In genomic region chr5:142356716-142357468, GRCh38 we compare ENCODE assay signal across 8 cellular contexts.
DNase-seq lines count a peak whose midpoint lies in the region; ATAC-seq lines count a peak whose summit lies in the region.

No MANE protein-coding gene starts in this region.

- ATAC-seq in GM18508 (IDR thresholded peaks at IDR 0.05; ENCODE audit: insufficient read depth, unreplicated experiment) (peak; percentile 68), HG02973 (IDR thresholded peaks at IDR 0.05; ENCODE audit: unreplicated experiment) (peak; percentile 93)

- DNase-seq in 8988T, result peak; percentile 79
- DNase-seq in NCI-H2171 (lab: John Stamatoyannopoulos, UW), result peak; percentile 21
- DNase-seq in activated CD4-positive, CD25-positive, alpha-beta regulatory T cell (lab: John Stamatoyannopoulos, UW), result peak; percentile 73 to 79 (median 74)
- DNase-seq in central memory CD4-positive, alpha-beta T cell, result peak; percentile 89
- DNase-seq in islet precursor cell, result peak; percentile 96
- DNase-seq in stimulated activated CD4-positive, alpha-beta T cell treated with anti-CD3 and anti-CD28 coated beads, Interleukin-12 subunit alpha, Interleukin-12 subunit beta, amount 100 ng/mL, for 24 hours (ENCODE audit: low read depth in 2 of 2), result peak; percentile 80 to 86

Comparison
In these comparisons a context has a peak if more than half of its experiments do, and no peak if none do; other contexts are left out.
1. Peak in every context shown above with its lines: DNase-seq and ATAC-seq.
2. DNase-seq: peak in every context shown above with its lines; median percentile 96 in islet precursor cell; 89 in central memory CD4-positive, alpha-beta T cell; 83 in stimulated activated CD4-positive, alpha-beta T cell treated with anti-CD3 and anti-CD28 coated beads, Interleukin-12 subunit alpha, Interleukin-12 subunit beta, amount 100 ng/mL, for 24 hours; 79 in 8988T; 74 in activated CD4-positive, CD25-positive, alpha-beta regulatory T cell; 21 in NCI-H2171.